18 cellular contexts compared by ENCODE assay signal in genomic region chr21:43302769-43303168, GRCh38.
DNase-seq lines count a peak whose midpoint lies in the region; ATAC-seq and TF ChIP-seq lines count a peak whose summit lies in the region.
"Had no signal": no experiment of that assay in that cellular context is flagged by ENCODE, and none has a peak within 500 bp of the region (broad histone marks: within the 10 kb centered on the region; RNA-seq: fewer than 3 reads in every experiment).

No MANE protein-coding gene starts in this region.

- no peak overlapping the region for H3K27ac Mint-ChIP-seq in glutamatergic neuron (ENCODE audit: unreplicated experiment)
- H3K27ac Mint-ChIP-seq: CD4-positive, CD25-positive, alpha-beta regulatory T cell; H9 had no signal

- H3K4me2 ChIP-seq in neuronal stem cell (ENCODE audit: insufficient read depth, low read length, poor library complexity, severe bottlenecking) = no peak overlapping the region

- no peak overlapping the region for H2BK5ac ChIP-seq in neuronal stem cell (ENCODE audit: low read length)

- H2BK120ac ChIP-seq in neuronal stem cell (ENCODE audit: low read depth, low read length) = no peak overlapping the region

- H2AFZ ChIP-seq in neuronal stem cell (ENCODE audit: low read length) = no peak overlapping the region

- H2BK12ac ChIP-seq in neuronal stem cell (ENCODE audit: low read length) = no peak overlapping the region

- no peak overlapping the region for H3K4ac ChIP-seq in neuronal stem cell (ENCODE audit: low read length)

- no peak overlapping the region for H3K27ac ChIP-seq in neuronal stem cell (replicated peaks; ENCODE audit: low read length)
- no peak overlapping the region for H3K27ac ChIP-seq in upper lobe of right lung
- H3K27ac ChIP-seq: SJSA1 had no signal

- H3K9me3 Mint-ChIP-seq in glutamatergic neuron (ENCODE audit: unreplicated experiment) = peaks cover 2% of the 10 kb centered on the region
- H3K9me3 Mint-ChIP-seq: H9 had no signal

- H3K18ac ChIP-seq in neuronal stem cell (ENCODE audit: low read length) = no peak overlapping the region

- H3K14ac ChIP-seq in neuronal stem cell (ENCODE audit: low read length) = no peak overlapping the region

- H4K91ac ChIP-seq in neuronal stem cell (ENCODE audit: low read depth, low read length, poor library complexity) = no peak overlapping the region

- peaks cover 3 to 7% of the 10 kb centered on the region in 2 donors for H3K4me1 ChIP-seq in neuronal stem cell (ENCODE audit: control insufficient read depth in 2 of 2, insufficient read depth in 1 of 2, low read depth in 1 of 2, low read length in 2 of 2)
- no peaks in the 10 kb centered on the region for H3K4me1 ChIP-seq in upper lobe of right lung

- ATAC-seq in Right ventricle myocardium superior (ENCODE audit: poor library complexity) (no peak), left ventricle myocardium superior (no peak), upper lobe of right lung (no peak), HG02678 (IDR thresholded peaks at IDR 0.05; ENCODE audit: unreplicated experiment) (no peak)
- ATAC-seq: Panc1 had no signal

- H3K79me1 ChIP-seq in neuronal stem cell (ENCODE audit: low read depth, low read length) = peaks cover 2% of the 10 kb centered on the region

- peaks cover 6% of the 10 kb centered on the region for H3K27me3 Mint-ChIP-seq in glutamatergic neuron (ENCODE audit: unreplicated experiment)
- H3K27me3 Mint-ChIP-seq: CD4-positive, CD25-positive, alpha-beta regulatory T cell had no signal

- H3K9ac ChIP-seq in neuronal stem cell (ENCODE audit: low read depth, low read length, poor library complexity) = no peak overlapping the region

- H2BK15ac ChIP-seq in neuronal stem cell (ENCODE audit: low read length) = peak overlapping the region; percentile 3

- no peak overlapping the region for H2AK5ac ChIP-seq in neuronal stem cell (ENCODE audit: low read depth, low read length)

- H3K23ac ChIP-seq in neuronal stem cell (ENCODE audit: low read depth, low read length, poor library complexity) = no peak overlapping the region

- H3K36me3 ChIP-seq in neuronal stem cell (replicated peaks in 1 of 2; ENCODE audit: control insufficient read depth in 2 of 2, insufficient read depth in 2 of 2, low read length in 2 of 2) = no peaks in the 10 kb centered on the region
- no peaks in the 10 kb centered on the region for H3K36me3 ChIP-seq in upper lobe of right lung
- H3K36me3 ChIP-seq: SJSA1 had no signal

- H3K4me1 Mint-ChIP-seq in glutamatergic neuron (ENCODE audit: low read depth, unreplicated experiment) = peaks cover 13% of the 10 kb centered on the region
- H3K4me1 Mint-ChIP-seq: CD4-positive, CD25-positive, alpha-beta regulatory T cell had no signal

- H3K9me3 ChIP-seq in neuronal stem cell (replicated peaks in 1 of 2; ENCODE audit: control insufficient read depth in 2 of 2, insufficient read depth in 1 of 2, low read depth in 1 of 2, low read length in 2 of 2) (peaks cover 0 to 3% of the 10 kb centered on the region in 2 donors), upper lobe of right lung (no peaks in the 10 kb centered on the region)
- H3K9me3 ChIP-seq: SJSA1 had no signal

- TF ChIP-seq CTCF in glutamatergic neuron (IDR thresholded peaks at IDR 0.05; ENCODE audit: partially characterized antibody, unreplicated experiment) (no peak), upper lobe of right lung (IDR thresholded peaks at IDR 0.05) (no peak)

- no peaks in the 10 kb centered on the region for H3K27me3 ChIP-seq in neuronal stem cell (ENCODE audit: control insufficient read depth in 3 of 3, insufficient read depth in 3 of 3, low read depth in 1 of 3, low read length in 3 of 3)
- H3K27me3 ChIP-seq in upper lobe of right lung = no peaks in the 10 kb centered on the region
- H3K27me3 ChIP-seq: SJSA1 had no signal

- WGBS in neuronal stem cell (ENCODE audit: extremely low coverage in 2 of 2, insufficient read length in 2 of 2, insufficient replicate concordance in 1 of 2), 2 donors = no CpG with 5 or more reads among the region's 14 CpGs

- H3K4me3 ChIP-seq in neuronal stem cell (ENCODE audit: low read length in 2 of 2) (no peak overlapping the region), upper lobe of right lung (no peak overlapping the region)
- H3K4me3 ChIP-seq: SJSA1 had no signal

- intact Hi-C loops in Right ventricle myocardium superior (cut with DNase I) (loop anchor here (5.0 kb wide), 1 partner anchor 50 kb away; no protein-coding TSS in a partner anchor), left ventricle myocardium superior (cut with micrococcal nuclease) (no loop called here), upper lobe of right lung (cut with DNase I) (no loop called here)

- no peak overlapping the region for H4K8ac ChIP-seq in neuronal stem cell (ENCODE audit: low read depth, low read length)

- DNase-seq in Right ventricle myocardium superior (peak; percentile 10), left ventricle myocardium superior (no peak), glutamatergic neuron (peak; percentile 7), neuronal stem cell (ENCODE audit: low spot score) (no peak), upper lobe of right lung (peak; percentile 42), NCI-H748 (lab: John Stamatoyannopoulos, UW; ENCODE audit: unreplicated experiment) (no peak)
- no peak for DNase-seq in effector CD4-positive, alpha-beta T cell
- DNase-seq: 8988T; CD4-positive, CD25-positive, alpha-beta regulatory T cell; H9; KBM-7; NCI-H1105 treated with DMSO at 0.1 percent for 48 hours; NCI-H1694; NCI-H2029 treated with DMSO at 0.1 percent for 48 hours; NCI-H446 treated with DMSO at 0.1 percent for 48 hours had no signal

- peaks cover 5% of the 10 kb centered on the region for H3K36me3 Mint-ChIP-seq in glutamatergic neuron (ENCODE audit: unreplicated experiment)
- H3K36me3 Mint-ChIP-seq: CD4-positive, CD25-positive, alpha-beta regulatory T cell had no signal

- no peak overlapping the region for H3K4me3 Mint-ChIP-seq in glutamatergic neuron (ENCODE audit: unreplicated experiment)
- H3K4me3 Mint-ChIP-seq: CD4-positive, CD25-positive, alpha-beta regulatory T cell; H9 had no signal

Comparison
In these comparisons a context has a peak if more than half of its experiments do, and no peak if none do; other contexts are left out.
1. DNase-seq: peak in Right ventricle myocardium superior (single experiment), glutamatergic neuron (single experiment) and upper lobe of right lung (single experiment); none in left ventricle myocardium superior (single experiment), neuronal stem cell (single experiment), NCI-H748 (single experiment) and effector CD4-positive, alpha-beta T cell (single experiment).